13 cellular contexts compared by ENCODE assay signal in the genomic region with DNA sequence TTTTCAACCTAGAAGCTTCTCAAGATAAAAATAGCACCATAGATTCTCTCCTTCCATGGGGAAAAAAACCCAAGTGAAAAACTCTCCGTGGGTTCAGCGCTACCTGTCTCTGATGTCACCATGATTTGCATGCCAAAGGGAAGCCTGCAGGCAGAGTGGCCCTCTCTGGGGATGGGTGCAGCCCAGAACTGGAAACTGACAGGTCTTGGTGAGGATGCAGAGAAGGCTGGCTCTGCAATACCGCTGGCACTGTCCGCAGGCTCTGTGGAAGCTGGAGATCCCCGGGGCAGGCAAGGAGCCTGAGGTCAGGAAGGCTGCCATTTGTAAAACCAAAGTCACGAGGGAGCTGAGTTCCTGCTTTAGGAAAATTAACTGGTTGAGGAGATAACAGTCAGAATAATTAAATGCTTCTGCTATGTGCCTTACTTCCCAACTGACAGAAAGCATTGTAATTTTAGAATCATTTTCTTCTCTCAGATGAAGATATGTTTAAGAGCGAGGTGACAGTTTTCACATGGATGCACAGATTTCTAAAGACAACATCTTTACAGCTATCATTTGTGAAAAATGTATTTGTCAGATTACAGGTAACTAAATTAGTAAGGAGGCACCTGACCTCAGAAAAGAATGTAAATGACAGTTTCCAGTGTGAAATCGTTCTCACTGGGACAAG.
DNase-seq lines count a peak whose midpoint lies in the region; ATAC-seq and TF ChIP-seq lines count a peak whose summit lies in the region.
"Had no signal": no experiment of that assay in that cellular context is flagged by ENCODE, and none has a peak within 500 bp of the region (broad histone marks: within the 10 kb centered on the region; RNA-seq: fewer than 3 reads in every experiment).

No MANE protein-coding gene starts in this region.

- H4K20me1 ChIP-seq in GM23338 (replicated peaks; ENCODE audit: insufficient read depth), result no peaks in the 10 kb centered on the region
- H4K20me1 ChIP-seq in osteoblast (ENCODE audit: insufficient read depth, low read length), result no peaks in the 10 kb centered on the region

- H3K9me3 Mint-ChIP-seq in GM23338, result no peaks in the 10 kb centered on the region; the same call in 2 of the 3 replicates

- H3K27ac ChIP-seq in GM23338 (ENCODE audit: low read depth) (no peak overlapping the region), osteoblast (ENCODE audit: low read depth, low read length) (no peak overlapping the region)
- H3K27ac ChIP-seq: C4-2B had no signal

- peak; percentile 82 for ATAC-seq in GM23338
- no peak for ATAC-seq in HG03039 (IDR thresholded peaks at IDR 0.05; ENCODE audit: unreplicated experiment)
- ATAC-seq: HCT116 had no signal

- H3K27me3 ChIP-seq in GM23338 (ENCODE audit: insufficient read depth), result no peaks in the 10 kb centered on the region
- no peaks in the 10 kb centered on the region for H3K27me3 ChIP-seq in osteoblast (ENCODE audit: insufficient read depth, low read length)

- no peak overlapping the region for H2AFZ ChIP-seq in GM23338
- H2AFZ ChIP-seq in osteoblast (ENCODE audit: low read length), result peak overlapping the region; percentile 16

- peak; percentile 1 for DNase-seq in GM23338 (ENCODE audit: low spot score)
- DNase-seq in RPMI7951 (ENCODE audit: low read depth), result peak; percentile 40
- peak; percentile 28 for DNase-seq in iPS-NIHi7 (ENCODE audit: extremely low spot score)
- no peak for DNase-seq in osteoblast (ENCODE audit: insufficient read length, low spot score, missing footprints)
- DNase-seq in activated CD8-positive, alpha-beta memory T cell treated with anti-CD3 and anti-CD28 coated beads for 24 hours, result no peak
- DNase-seq in effector CD4-positive, alpha-beta T cell, result no peak
- DNase-seq: CD4-positive, alpha-beta memory T cell; DMS79 had no signal

- H3K36me3 ChIP-seq in GM23338 (ENCODE audit: insufficient read depth) (no peaks in the 10 kb centered on the region), osteoblast (ENCODE audit: insufficient read depth, low read length) (no peaks in the 10 kb centered on the region)

- H3K4me2 ChIP-seq in GM23338, result no peak overlapping the region
- no peak overlapping the region for H3K4me2 ChIP-seq in osteoblast (ENCODE audit: insufficient read depth, low read length)

- H3K4me3 ChIP-seq in GM23338, result no peak overlapping the region
- H3K4me3 ChIP-seq in osteoblast (ENCODE audit: insufficient read depth, low read length), result no peak overlapping the region

- H3K9me3 ChIP-seq in osteoblast (ENCODE audit: low read depth, low read length), result no peaks in the 10 kb centered on the region

- no peak overlapping the region for H3K4me3 Mint-ChIP-seq in GM23338
- H3K4me3 Mint-ChIP-seq: B cell; CD4-positive, alpha-beta memory T cell; IgD-negative memory B cell had no signal

- no peaks in the 10 kb centered on the region for H3K36me3 Mint-ChIP-seq in GM23338 (ENCODE audit: low read depth)
- H3K36me3 Mint-ChIP-seq: CD4-positive, alpha-beta memory T cell; IgD-negative memory B cell had no signal

- TF ChIP-seq CTCF in GM23338 (conservative IDR thresholded peaks at IDR 0.05; ENCODE audit: low read depth in 2 of 2), result no peak
- TF ChIP-seq CTCF in osteoblast (IDR thresholded peaks at IDR 0.05; ENCODE audit: extremely low read depth, low read depth, low read length), result no peak

- H3K9me2 ChIP-seq in GM23338 (ENCODE audit: insufficient read depth), result 0 out of 2 replicates have a peak, but pooled peaks cover 5% of the 10 kb centered on the region

- H3K79me2 ChIP-seq in GM23338 (replicated peaks; ENCODE audit: insufficient read depth), result no peaks in the 10 kb centered on the region
- H3K79me2 ChIP-seq in osteoblast (ENCODE audit: insufficient read depth, low read length), result no peaks in the 10 kb centered on the region

- H3K27me3 Mint-ChIP-seq in GM23338 (ENCODE audit: insufficient read depth, low read depth, poor library complexity), result peaks cover 3% of the 10 kb centered on the region
- H3K27me3 Mint-ChIP-seq: B cell; CD4-positive, alpha-beta memory T cell; IgD-negative memory B cell had no signal

- no peak overlapping the region for H3K27ac Mint-ChIP-seq in GM23338
- H3K27ac Mint-ChIP-seq: B cell; CD4-positive, alpha-beta memory T cell; IgD-negative memory B cell had no signal

- H3K4me1 Mint-ChIP-seq in GM23338, result peaks cover 6% of the 10 kb centered on the region
- H3K4me1 Mint-ChIP-seq: B cell; CD4-positive, alpha-beta memory T cell; IgD-negative memory B cell had no signal

- no peaks in the 10 kb centered on the region for H3K4me1 ChIP-seq in GM23338 (ENCODE audit: insufficient read depth)
- H3K4me1 ChIP-seq in osteoblast (ENCODE audit: insufficient read depth, low read length), result no peaks in the 10 kb centered on the region

- no peaks in the 10 kb centered on the region for H3F3A ChIP-seq in GM23338 (replicated peaks; ENCODE audit: low read depth)

TF ChIP-seq in GM23338, 12 proteins besides CTCF, POLR2A, EP300 and RAD21:
- TF ChIP-seq ETS1 (IDR thresholded peaks at IDR 0.05) (no peak), ZNF331 (CRISPR knock-in tag; IDR thresholded peaks at IDR 0.05; ENCODE audit: low read depth) (no peak), ZNF462 (CRISPR knock-in tag; IDR thresholded peaks at IDR 0.05) (no peak), CREB1 (CRISPR knock-in tag; IDR thresholded peaks at IDR 0.05; ENCODE audit: low read depth) (no peak)

Comparison
In these comparisons a context has a peak if more than half of its experiments do, and no peak if none do; other contexts are left out.
1. DNase-seq: peak in GM23338 (single experiment), RPMI7951 (single experiment) and iPS-NIHi7 (single experiment); none in osteoblast (single experiment), activated CD8-positive, alpha-beta memory T cell treated with anti-CD3 and anti-CD28 coated beads for 24 hours (single experiment) and effector CD4-positive, alpha-beta T cell (single experiment).